In the genomic region with DNA sequence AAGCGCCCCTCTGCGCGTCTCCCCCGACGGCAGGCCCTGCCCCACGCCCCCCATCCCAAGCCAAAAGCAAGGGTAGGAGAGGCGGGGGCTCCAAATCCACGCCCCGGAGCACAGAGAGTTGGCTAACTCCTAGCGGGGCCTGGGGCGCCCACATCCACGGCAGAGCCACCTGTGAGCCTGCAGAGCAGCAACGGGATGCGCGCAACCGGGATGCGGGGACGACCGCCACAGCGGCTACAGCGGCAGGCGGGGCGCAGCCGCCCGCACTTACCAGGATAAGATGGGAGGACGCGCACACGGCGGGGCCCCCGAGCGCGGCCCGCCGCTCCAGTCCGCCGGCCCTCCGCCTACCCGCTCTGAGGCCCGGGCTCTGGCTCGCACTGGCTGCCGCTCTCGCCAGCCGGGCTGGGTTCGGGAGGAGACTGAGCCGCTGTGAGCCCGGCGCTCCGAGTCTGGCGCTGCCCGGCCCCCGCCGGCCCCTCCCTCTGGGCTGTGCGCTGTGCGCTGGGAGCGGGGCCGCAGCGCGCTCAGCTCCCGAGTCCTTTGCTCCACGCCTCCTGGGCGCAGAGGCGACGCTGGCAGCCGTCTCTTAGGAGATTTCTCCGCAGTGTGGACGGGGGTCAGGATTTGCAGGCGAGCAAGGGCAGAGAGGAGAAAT, we compare ENCODE assay signal across 16 cellular contexts. TPM values are rescaled to one million over a fixed set of nuclear protein-coding genes. Genes with fewer than 3 reads are reported as not detected.
DNase-seq lines count a peak whose midpoint lies in the region; ATAC-seq, FAIRE-seq and TF ChIP-seq lines count a peak whose summit lies in the region.
"Had no signal": no experiment of that assay in that cellular context is flagged by ENCODE, and none has a peak within 500 bp of the region (broad histone marks: within the 10 kb centered on the region; RNA-seq: fewer than 3 reads in every experiment).

SLC24A2 (minus strand) TSS at position 424 of the 658 bp plus-strand sequence.

- no peak for TF ChIP-seq CTCF in GM13977 (IDR thresholded peaks at IDR 0.05; ENCODE audit: extremely low read depth, insufficient read depth, missing control alignments)

- peak within 1 kb of the TSS; percentile 91 for H3K27ac ChIP-seq in cingulate gyrus (ENCODE audit: low read depth, low read length)
- H3K27ac ChIP-seq: BLaER1 treated with 17β-estradiol and CSF1 and Interleukin-3, amounts not matched to agents 10 nM and 100 nM; PC-9 had no signal

- H3K4me1 Mint-ChIP-seq in stimulated activated naive CD8-positive, alpha-beta T cell treated with anti-CD3 and anti-CD28 coated beads, Interleukin-15, amount 100 ng/mL, for 72 hours, result no peaks in the 10 kb centered on the region
- no peaks in the 10 kb centered on the region for H3K4me1 Mint-ChIP-seq in activated T-helper 17 cell treated with anti-CD3 and anti-CD28 coated beads, Interleukin-2, amount 50 U/mL, for 72 hours
- H3K4me1 Mint-ChIP-seq: IgD-negative memory B cell had no signal

- H3K4me3 Mint-ChIP-seq in stimulated activated naive CD8-positive, alpha-beta T cell treated with anti-CD3 and anti-CD28 coated beads, Interleukin-15, amount 100 ng/mL, for 72 hours, result peak within 1 kb of the TSS in 1 of 2 donors; percentile 31
- no peak within 1 kb of the TSS for H3K4me3 Mint-ChIP-seq in activated T-helper 17 cell treated with anti-CD3 and anti-CD28 coated beads, Interleukin-2, amount 50 U/mL, for 72 hours
- H3K4me3 Mint-ChIP-seq: HFFc6, IgD-negative memory B cell had no signal

- H3K9me3 Mint-ChIP-seq in stimulated activated naive CD8-positive, alpha-beta T cell treated with anti-CD3 and anti-CD28 coated beads, Interleukin-15, amount 100 ng/mL, for 72 hours, result no peaks in the 10 kb centered on the region
- no peaks in the 10 kb centered on the region for H3K9me3 Mint-ChIP-seq in activated T-helper 17 cell treated with anti-CD3 and anti-CD28 coated beads, Interleukin-2, amount 50 U/mL, for 72 hours
- H3K9me3 Mint-ChIP-seq: IgD-negative memory B cell had no signal

- DNase-seq in stimulated activated naive CD8-positive, alpha-beta T cell treated with anti-CD3 and anti-CD28 coated beads, Interleukin-15, amount 100 ng/mL, for 72 hours, result no peak
- no peak for DNase-seq in stimulated activated naive CD8-positive, alpha-beta T cell treated with anti-CD3 and anti-CD28 coated beads, Interleukin-15, Interleukin-2, amounts not matched to agents 100 U/mL and 50 U/mL, for 24 hours
- DNase-seq in myocyte (ENCODE audit: low read depth) (peak; percentile 9), left lobe of liver (ENCODE audit: low spot score) (no peak), HTR-8/SVneo (ENCODE audit: insufficient read length, low spot score) (no peak), GM13977 (ENCODE audit: low spot score) (no peak)
- DNase-seq: foreskin melanocyte; HFFc6; PC-9; stimulated activated naive CD4-positive, alpha-beta T cell had no signal

- peaks cover 52% of the 10 kb centered on the region for H3K27me3 Mint-ChIP-seq in stimulated activated naive CD8-positive, alpha-beta T cell treated with anti-CD3 and anti-CD28 coated beads, Interleukin-15, amount 100 ng/mL, for 72 hours
- peaks cover 25% of the 10 kb centered on the region for H3K27me3 Mint-ChIP-seq in activated T-helper 17 cell treated with anti-CD3 and anti-CD28 coated beads, Interleukin-2, amount 50 U/mL, for 72 hours

- FAIRE-seq in HTR-8/SVneo (lab: Jason Lieb, UNC), result no peak
- FAIRE-seq: GM18507 had no signal

- in situ Hi-C loops in GM13977 (cut with MboI; ENCODE audit: low pct_unique_long_range_greater_than_20kb, low sequenced_read_pairs, unreplicated experiment), result no loop called here

- H3K36me3 Mint-ChIP-seq in activated T-helper 17 cell treated with anti-CD3 and anti-CD28 coated beads, Interleukin-2, amount 50 U/mL, for 72 hours (ENCODE audit: low read depth), result no peaks in the 10 kb centered on the region
- H3K36me3 Mint-ChIP-seq: IgD-negative memory B cell had no signal

- H3K27ac Mint-ChIP-seq in stimulated activated naive CD8-positive, alpha-beta T cell treated with anti-CD3 and anti-CD28 coated beads, Interleukin-15, amount 100 ng/mL, for 72 hours, result no peak within 1 kb of the TSS
- no peak within 1 kb of the TSS for H3K27ac Mint-ChIP-seq in activated T-helper 17 cell treated with anti-CD3 and anti-CD28 coated beads, Interleukin-2, amount 50 U/mL, for 72 hours
- H3K27ac Mint-ChIP-seq: HFFc6, IgD-negative memory B cell had no signal

- ATAC-seq in stimulated activated naive CD8-positive, alpha-beta T cell treated with anti-CD3 and anti-CD28 coated beads, Interleukin-15, amount 100 ng/mL, for 72 hours, result peak; percentile 28
- ATAC-seq in stimulated activated naive CD8-positive, alpha-beta T cell treated with anti-CD3 and anti-CD28 coated beads, Interleukin-15, Interleukin-2, amounts not matched to agents 100 U/mL and 50 U/mL, for 24 hours, result no peak
- ATAC-seq in left lobe of liver, result no peak
- no peak for ATAC-seq in activated T-helper 17 cell treated with anti-CD3 and anti-CD28 coated beads, Interleukin-2, amount 50 U/mL, for 72 hours (replicated peaks)
- ATAC-seq: sciatic nerve had no signal

RNA-seq across cellular contexts. Expression of gene SLC24A2, which starts in this region (rescaled TPM):
- total RNA-seq in myocyte, result 0.26 and 0.53 TPM in 2 replicates
- 0.97 TPM for polyA plus RNA-seq in myocyte (2012)
- total RNA-seq in left lobe of liver, result not detected
- under 1 TPM in 1 of 2 donors, not detected in 1; 0.13 TPM for total RNA-seq in activated T-helper 17 cell treated with anti-CD3 and anti-CD28 coated beads, Interleukin-2, amount 50 U/mL, for 72 hours
- total RNA-seq: HFFc6, PC-9 had no signal
- polyA plus RNA-seq: IgD-negative memory B cell had no signal

Comparison
In these comparisons a context has a peak if more than half of its experiments do, and no peak if none do; other contexts are left out.
1. Peak in DNase-seq in myocyte; RNA of the gene not detected or under 1 TPM.